In genomic region chr5:90691533-90691932, GRCh38 we compare ENCODE assay signal across 7 cellular contexts.
"Had no signal": no experiment of that assay in that cellular context is flagged by ENCODE, and none has a peak within 500 bp of the region (broad histone marks: within the 10 kb centered on the region; RNA-seq: fewer than 3 reads in every experiment).

No MANE protein-coding gene starts in this region.

- DNase-seq: IMR-90, KBM-7, KG1 had no signal

- H3K27ac ChIP-seq: HL-60, KMS-11 had no signal

- H3K4me2 ChIP-seq: KMS-11 had no signal

- FAIRE-seq: HepG2, HTR-8/SVneo had no signal

- H3K9ac ChIP-seq: KMS-11 had no signal

- ATAC-seq: HepG2 had no signal
